1 cellular context compared by ENCODE assay signal in the genomic region with DNA sequence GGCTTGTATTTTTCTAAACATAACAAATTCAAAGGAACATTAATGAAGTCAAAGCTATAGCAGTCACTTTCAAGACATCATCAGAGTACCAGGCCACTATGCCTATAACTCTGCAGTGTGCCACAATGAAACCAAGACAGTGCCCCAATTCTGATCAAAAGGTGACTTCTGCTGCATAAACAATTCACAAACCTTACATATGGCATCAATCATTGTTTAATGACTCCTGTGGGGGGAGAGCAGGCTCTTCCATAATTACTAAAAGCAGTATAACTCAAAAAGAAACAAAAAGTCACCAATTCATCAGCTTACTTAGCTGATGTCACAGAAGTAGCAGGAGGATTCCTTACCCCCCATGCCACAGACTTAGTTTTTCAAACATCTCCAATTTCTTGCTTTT.
TF ChIP-seq lines count a peak whose summit lies in the region.

No MANE protein-coding gene starts in this region.

TF ChIP-seq in H1, 55 proteins besides CTCF, POLR2A, EP300 and RAD21:
- TF ChIP-seq RXRA (IDR thresholded peaks at IDR 0.05; ENCODE audit: insufficient read depth, low read depth, low read length) = no peak
- no peak for TF ChIP-seq FOSL1 (IDR thresholded peaks at IDR 0.05; ENCODE audit: insufficient read depth, low read depth, low read length)
- no peak for TF ChIP-seq KDM5A (IDR thresholded peaks at IDR 0.05; ENCODE audit: low read length)
- TF ChIP-seq SIX5 (IDR thresholded peaks at IDR 0.05; ENCODE audit: low read depth, low read length) = no peak
- TF ChIP-seq TAF7 (optimal IDR thresholded peaks at IDR 0.05; ENCODE audit: borderline replicate concordance, low read depth, low read length) = no peak
- no peak for TF ChIP-seq CBX8 (IDR thresholded peaks at IDR 0.05; ENCODE audit: borderline replicate concordance, low read depth, low read length)
- TF ChIP-seq SUZ12 (IDR thresholded peaks at IDR 0.05; ENCODE audit: low read length) = no peak
- TF ChIP-seq RNF2 (IDR thresholded peaks at IDR 0.05; ENCODE audit: borderline replicate concordance, low read depth, low read length, missing control alignments, poor library complexity, severe bottlenecking) = no peak
- TF ChIP-seq RFX5 (IDR thresholded peaks at IDR 0.05; ENCODE audit: borderline replicate concordance, low read depth, low read length) = no peak
- no peak for TF ChIP-seq SP2 (IDR thresholded peaks at IDR 0.05; ENCODE audit: low read length)
- TF ChIP-seq CTBP2 (IDR thresholded peaks at IDR 0.05; ENCODE audit: borderline replicate concordance, insufficient read depth, insufficient read length, low read length) = no peak
- no peak for TF ChIP-seq SRF (IDR thresholded peaks at IDR 0.05; ENCODE audit: low read depth, low read length)
- TF ChIP-seq, protein P1, sequence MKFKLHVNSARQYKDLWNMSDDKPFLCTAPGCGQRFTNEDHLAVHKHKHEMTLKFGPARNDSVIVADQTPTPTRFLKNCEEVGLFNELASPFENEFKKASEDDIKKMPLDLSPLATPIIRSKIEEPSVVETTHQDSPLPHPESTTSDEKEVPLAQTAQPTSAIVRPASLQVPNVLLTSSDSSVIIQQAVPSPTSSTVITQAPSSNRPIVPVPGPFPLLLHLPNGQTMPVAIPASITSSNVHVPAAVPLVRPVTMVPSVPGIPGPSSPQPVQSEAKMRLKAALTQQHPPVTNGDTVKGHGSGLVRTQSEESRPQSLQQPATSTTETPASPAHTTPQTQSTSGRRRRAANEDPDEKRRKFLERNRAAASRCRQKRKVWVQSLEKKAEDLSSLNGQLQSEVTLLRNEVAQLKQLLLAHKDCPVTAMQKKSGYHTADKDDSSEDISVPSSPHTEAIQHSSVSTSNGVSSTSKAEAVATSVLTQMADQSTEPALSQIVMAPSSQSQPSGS (IDR thresholded peaks at IDR 0.05; ENCODE audit: low read length) = no peak
- TF ChIP-seq TCF12 (IDR thresholded peaks at IDR 0.05; ENCODE audit: low read depth, low read length) = no peak
- no peak for TF ChIP-seq JUND (IDR thresholded peaks at IDR 0.05; ENCODE audit: low read length)
- no peak for TF ChIP-seq KDM4A (IDR thresholded peaks at IDR 0.05; ENCODE audit: low read depth, low read length, severe bottlenecking)
- no peak for TF ChIP-seq POLR2AphosphoS5 (IDR thresholded peaks at IDR 0.05; ENCODE audit: low read depth, low read length)
- TF ChIP-seq YY1 (IDR thresholded peaks at IDR 0.05; ENCODE audit: low read depth, low read length) = no peak
- no peak for TF ChIP-seq CHD2 (IDR thresholded peaks at IDR 0.05; ENCODE audit: low read length)
- no peak for TF ChIP-seq ASH2L (IDR thresholded peaks at IDR 0.05; ENCODE audit: low read length)
